In genomic region chr2:233854241-233854981, GRCh38 we compare ENCODE assay signal across 8 cellular contexts. TPM values are rescaled to one million over a fixed set of nuclear protein-coding genes. Genes with fewer than 3 reads are reported as not detected.
DNase-seq lines count a peak whose midpoint lies in the region; ATAC-seq and TF ChIP-seq lines count a peak whose summit lies in the region.

TSS of gene HJURP (minus strand) at chr2:233854535. CDS start at chr2:233854500, 35 bp downstream.

- H3K27me3 ChIP-seq in kidney epithelial cell (ENCODE audit: control insufficient read depth, insufficient read depth, low read length) = no peaks in the 10 kb centered on the region

- H3K36me3 ChIP-seq in kidney epithelial cell (ENCODE audit: control insufficient read depth, insufficient read depth, low read length) = peaks cover 1% of the 10 kb centered on the region

- TF ChIP-seq POLR2A in GM19193 (IDR thresholded peaks at IDR 0.05; ENCODE audit: extremely low read depth, insufficient read depth, insufficient read length) = peak; percentile 84

- peak within 1 kb of the TSS; percentile 96 for H3K4me3 ChIP-seq in kidney epithelial cell (ENCODE audit: low read depth, low read length)

- ATAC-seq in HG03432 (IDR thresholded peaks at IDR 0.05; ENCODE audit: unreplicated experiment) = peak; percentile 99
- ATAC-seq in activated CD4-positive, CD25-positive, alpha-beta regulatory T cell treated with anti-CD3 and anti-CD28 coated beads, Interleukin-2, amount 50 U/mL, for 24 hours = peak; percentile 95 to 96

- DNase-seq in Ammon's horn (ENCODE audit: low spot score) = peak; percentile 96
- peak; percentile 99 for DNase-seq in NCI-H460 (ENCODE audit: extremely low read depth, low read depth)
- DNase-seq in cerebellar nuclear complex (lab: John Stamatoyannopoulos, UW) = peak; percentile 50 to 70
- peak; percentile 84 for DNase-seq in kidney epithelial cell (ENCODE audit: low read depth)
- DNase-seq in stimulated activated CD4-positive, alpha-beta T cell treated with anti-CD3 and anti-CD28 coated beads, Interleukin-15, amount 100 ng/mL, for 48 hours (ENCODE audit: low read depth in 2 of 2) = peak; percentile 88 to 89

- TF ChIP-seq CTCF in kidney epithelial cell (IDR thresholded peaks at IDR 0.05; ENCODE audit: insufficient read depth, low read length, poor library complexity, severe bottlenecking) = no peak

RNA-seq across cellular contexts. Expression of gene HJURP, which starts in this region (rescaled TPM):
- 97.8 and 106 TPM in 2 replicates for total RNA-seq in NCI-H460 (2014; rRNA removed; shearing (Covaris generic))
- 260 and 266 TPM in 2 replicates for polyA plus RNA-seq in NCI-H460 (2014; cell fraction: nucleus; rRNA removed)
- 6.5 and 13.4 TPM in 2 replicates for total RNA-seq in kidney epithelial cell

Comparison
In these comparisons a context has a peak if more than half of its experiments do, and no peak if none do; other contexts are left out.
1. Peak in every context shown above with its lines: DNase-seq, ATAC-seq and H3K4me3 ChIP-seq.